ENCODE assay signal across 18 cellular contexts in genomic region chr3:13564751-13565560, GRCh38. TPM values are rescaled to one million over a fixed set of nuclear protein-coding genes. Genes with fewer than 3 reads are reported as not detected.
DNase-seq lines count a peak whose midpoint lies in the region; ATAC-seq and TF ChIP-seq lines count a peak whose summit lies in the region.
"Had no signal": no experiment of that assay in that cellular context is flagged by ENCODE, and none has a peak within 500 bp of the region (broad histone marks: within the 10 kb centered on the region; RNA-seq: fewer than 3 reads in every experiment).

No MANE protein-coding gene starts in this region.

- no peak for TF ChIP-seq CTCF in cardiac muscle cell (IDR thresholded peaks at IDR 0.05; ENCODE audit: low read depth, low read length)

- no peaks in the 10 kb centered on the region for H3K9me3 ChIP-seq in T-helper 17 cell (ENCODE audit: control insufficient read depth, low read length, poor library complexity, severe bottlenecking)
- H3K9me3 ChIP-seq in cardiac muscle cell (ENCODE audit: low read depth), result no peaks in the 10 kb centered on the region
- H3K9me3 ChIP-seq: neutrophil, SJCRH30 had no signal

- no peaks in the 10 kb centered on the region for H3K36me3 ChIP-seq in cardiac muscle cell
- H3K36me3 ChIP-seq: neutrophil, SJCRH30 had no signal

- peak; percentile 36 for DNase-seq in activated gamma-delta T cell treated with Interleukin-2 at 50 U/mL for 16 hours
- DNase-seq in activated gamma-delta T cell (lab: John Stamatoyannopoulos, UW), result no peak
- no peak for DNase-seq in T-helper 17 cell
- no peak for DNase-seq in cardiac muscle cell (ENCODE audit: low read depth in 1 of 2, low spot score in 1 of 2)
- no peak for DNase-seq in stimulated activated naive CD8-positive, alpha-beta T cell treated with anti-CD3 and anti-CD28 coated beads, Interleukin-15, Interleukin-2, amounts not matched to agents 100 U/mL and 50 U/mL, for 24 hours
- DNase-seq in AML-193 (lab: John Stamatoyannopoulos, UW), result no peak
- DNase-seq in CD1c-positive myeloid dendritic cell (ENCODE audit: extremely low spot score), result no peak
- DNase-seq in activated CD4-positive, alpha-beta T cell treated with anti-CD3 and anti-CD28 coated beads for 1 hour, result no peak
- DNase-seq: activated CD4-positive, alpha-beta T cell treated with anti-CD3 and anti-CD28 coated beads, Interleukin-2, amount 50 U/mL, for 4 hours; CD8-positive, alpha-beta memory T cell; dermis blood vessel endothelial cell; IMR-90; mesenchymal stem cell; MV-4-11; SJCRH30; stimulated activated CD4-positive, alpha-beta T cell treated with anti-CD3 and anti-CD28 coated beads, Interleukin-1b, Interleukin-23, amount 100 ng/mL, for 48 hours; substantia nigra had no signal

- peaks cover 54% of the 10 kb centered on the region for H3K27me3 Mint-ChIP-seq in T-helper 17 cell

- H3K4me3 Mint-ChIP-seq in T-helper 17 cell, result no peak overlapping the region
- H3K4me3 Mint-ChIP-seq: CD8-positive, alpha-beta memory T cell had no signal

- H3K4me1 Mint-ChIP-seq in T-helper 17 cell, result peaks cover 6% of the 10 kb centered on the region

- peaks cover 37% of the 10 kb centered on the region for H3K4me1 ChIP-seq in cardiac muscle cell (ENCODE audit: low read depth)
- H3K4me1 ChIP-seq: SJCRH30 had no signal

- no peaks in the 10 kb centered on the region for H3K27me3 ChIP-seq in cardiac muscle cell

- peaks cover 5% of the 10 kb centered on the region for H3K36me3 Mint-ChIP-seq in T-helper 17 cell (ENCODE audit: low read depth)
- H3K36me3 Mint-ChIP-seq: CD8-positive, alpha-beta memory T cell had no signal

- H3K27ac Mint-ChIP-seq in T-helper 17 cell, result peak overlapping the region; percentile 53
- H3K27ac Mint-ChIP-seq: CD8-positive, alpha-beta memory T cell had no signal

- H3K27ac ChIP-seq in cardiac muscle cell, result peak overlapping the region; percentile 85
- H3K27ac ChIP-seq: neutrophil, SJCRH30 had no signal

- no peak overlapping the region for H3K4me3 ChIP-seq in cardiac muscle cell
- H3K4me3 ChIP-seq: SJCRH30 had no signal

- ATAC-seq in T-helper 17 cell, result no peak
- ATAC-seq in stimulated activated naive CD8-positive, alpha-beta T cell treated with anti-CD3 and anti-CD28 coated beads, Interleukin-15, Interleukin-2, amounts not matched to agents 100 U/mL and 50 U/mL, for 24 hours, result peak; percentile 45

RNA-seq across cellular contexts. Expression of gene FBLN2, which starts 16.0 kb away (rescaled TPM):
- total RNA-seq in T-helper 17 cell (1 to 10 TPM in 1 of 2 donors, not detected in 1; 1.5 TPM), cardiac muscle cell (24.9 and 42.4 TPM in 2 replicates)
- 19.3 and 33.5 TPM in 2 replicates for polyA plus RNA-seq in cardiac muscle cell
- total RNA-seq: SJCRH30 had no signal

Comparison
In these comparisons a context has a peak if more than half of its experiments do, and no peak if none do; other contexts are left out.
1. RNA of gene FBLN2, which starts 16.0 kb away (total RNA-seq): 24.9 to 42.4 TPM in cardiac muscle cell; 1.5 TPM in T-helper 17 cell; every median in the first group is over 10 times any median in the second.